1 cellular context compared by ENCODE assay signal in the genomic region with DNA sequence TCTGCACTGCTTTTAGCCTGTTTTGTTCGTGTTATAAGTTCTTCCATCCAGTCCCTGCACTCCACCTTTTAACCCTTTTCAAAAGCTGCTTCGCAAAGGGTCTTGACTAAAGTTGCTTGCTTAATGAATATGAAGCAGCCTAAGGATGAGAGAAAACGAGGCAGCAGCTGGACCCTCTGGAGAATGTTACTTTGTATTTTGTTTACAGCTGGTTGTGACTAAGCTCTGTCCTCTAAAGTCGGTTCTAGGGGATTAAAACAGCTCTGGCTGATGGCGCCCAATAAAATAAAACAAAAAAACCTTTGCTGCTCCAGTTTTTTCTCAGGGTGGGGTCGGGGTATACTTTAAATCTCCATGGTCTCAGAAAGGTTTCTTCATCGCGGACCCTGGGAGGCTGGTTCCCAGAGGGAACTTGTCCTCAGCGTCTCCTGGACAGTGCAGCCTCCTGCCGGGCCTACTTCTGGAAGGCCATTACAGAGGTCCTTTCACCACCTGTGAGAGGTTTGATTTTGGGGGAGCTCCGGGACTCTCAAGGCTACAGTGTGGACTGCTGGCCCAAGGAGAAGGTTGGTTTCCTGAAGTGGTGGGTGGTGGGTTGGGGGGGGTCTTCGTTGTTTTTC.
TF ChIP-seq lines count a peak whose summit lies in the region.

No MANE protein-coding gene starts in this region.

TF ChIP-seq in K562, 482 proteins besides CTCF, POLR2A, EP300 and RAD21 (continues in another document):
- TF ChIP-seq MTA1 (IDR thresholded peaks at IDR 0.05; ENCODE audit: borderline replicate concordance) (peak; percentile 13; the same call in 1 of the 2 replicates), PTRF (tag; IDR thresholded peaks at IDR 0.05) (no peak), BDP1 (IDR thresholded peaks at IDR 0.05; ENCODE audit: insufficient read depth, insufficient read length) (no peak), TOE1 (IDR thresholded peaks at IDR 0.05; ENCODE audit: borderline replicate concordance) (peak; percentile 70; the same call in 1 of the 2 replicates), TOE1 (CRISPR knock-in tag; IDR thresholded peaks at IDR 0.05; ENCODE audit: borderline replicate concordance, low read depth) (no peak), ZNF197 (CRISPR knock-in tag; IDR thresholded peaks at IDR 0.05; ENCODE audit: low read depth) (no peak), KDM5B (IDR thresholded peaks at IDR 0.05; ENCODE audit: insufficient replicate concordance, low read depth, low read length) (no peak), HDAC3 (IDR thresholded peaks at IDR 0.05; ENCODE audit: borderline replicate concordance, partially characterized antibody) (peak; percentile 38), FOXA3 (CRISPR knock-in tag; conservative IDR thresholded peaks at IDR 0.05 in 1 of 2, IDR thresholded peaks at IDR 0.05 in 1 of 2) (0 out of 4 replicates have a peak, but pooled peaks of 1 of the 2 experiments have one; percentile 27), BRD9 (IDR thresholded peaks at IDR 0.05; ENCODE audit: low read depth, partially characterized antibody) (no peak), EHMT2 (IDR thresholded peaks at IDR 0.05) (no peak), TRIM25 (IDR thresholded peaks at IDR 0.05; ENCODE audit: borderline replicate concordance) (no peak), XRCC5 (IDR thresholded peaks at IDR 0.05; ENCODE audit: low read depth, low read length) (no peak), ARID1B (IDR thresholded peaks at IDR 0.05) (0 out of 2 replicates have a peak, but pooled peaks have one; percentile 10), ZNF146 (CRISPR knock-in tag; IDR thresholded peaks at IDR 0.05; ENCODE audit: unreplicated experiment) (no peak)
- TF ChIP-seq, protein P1, sequence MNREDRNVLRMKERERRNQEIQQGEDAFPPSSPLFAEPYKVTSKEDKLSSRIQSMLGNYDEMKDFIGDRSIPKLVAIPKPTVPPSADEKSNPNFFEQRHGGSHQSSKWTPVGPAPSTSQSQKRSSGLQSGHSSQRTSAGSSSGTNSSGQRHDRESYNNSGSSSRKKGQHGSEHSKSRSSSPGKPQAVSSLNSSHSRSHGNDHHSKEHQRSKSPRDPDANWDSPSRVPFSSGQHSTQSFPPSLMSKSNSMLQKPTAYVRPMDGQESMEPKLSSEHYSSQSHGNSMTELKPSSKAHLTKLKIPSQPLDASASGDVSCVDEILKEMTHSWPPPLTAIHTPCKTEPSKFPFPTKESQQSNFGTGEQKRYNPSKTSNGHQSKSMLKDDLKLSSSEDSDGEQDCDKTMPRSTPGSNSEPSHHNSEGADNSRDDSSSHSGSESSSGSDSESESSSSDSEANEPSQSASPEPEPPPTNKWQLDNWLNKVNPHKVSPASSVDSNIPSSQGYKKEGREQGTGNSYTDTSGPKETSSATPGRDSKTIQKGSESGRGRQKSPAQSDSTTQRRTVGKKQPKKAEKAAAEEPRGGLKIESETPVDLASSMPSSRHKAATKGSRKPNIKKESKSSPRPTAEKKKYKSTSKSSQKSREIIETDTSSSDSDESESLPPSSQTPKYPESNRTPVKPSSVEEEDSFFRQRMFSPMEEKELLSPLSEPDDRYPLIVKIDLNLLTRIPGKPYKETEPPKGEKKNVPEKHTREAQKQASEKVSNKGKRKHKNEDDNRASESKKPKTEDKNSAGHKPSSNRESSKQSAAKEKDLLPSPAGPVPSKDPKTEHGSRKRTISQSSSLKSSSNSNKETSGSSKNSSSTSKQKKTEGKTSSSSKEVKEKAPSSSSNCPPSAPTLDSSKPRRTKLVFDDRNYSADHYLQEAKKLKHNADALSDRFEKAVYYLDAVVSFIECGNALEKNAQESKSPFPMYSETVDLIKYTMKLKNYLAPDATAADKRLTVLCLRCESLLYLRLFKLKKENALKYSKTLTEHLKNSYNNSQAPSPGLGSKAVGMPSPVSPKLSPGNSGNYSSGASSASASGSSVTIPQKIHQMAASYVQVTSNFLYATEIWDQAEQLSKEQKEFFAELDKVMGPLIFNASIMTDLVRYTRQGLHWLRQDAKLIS (CRISPR knock-in tag; IDR thresholded peaks at IDR 0.05) = 0 out of 2 replicates have a peak, but pooled peaks have one; percentile 49
- TF ChIP-seq, protein P2, sequence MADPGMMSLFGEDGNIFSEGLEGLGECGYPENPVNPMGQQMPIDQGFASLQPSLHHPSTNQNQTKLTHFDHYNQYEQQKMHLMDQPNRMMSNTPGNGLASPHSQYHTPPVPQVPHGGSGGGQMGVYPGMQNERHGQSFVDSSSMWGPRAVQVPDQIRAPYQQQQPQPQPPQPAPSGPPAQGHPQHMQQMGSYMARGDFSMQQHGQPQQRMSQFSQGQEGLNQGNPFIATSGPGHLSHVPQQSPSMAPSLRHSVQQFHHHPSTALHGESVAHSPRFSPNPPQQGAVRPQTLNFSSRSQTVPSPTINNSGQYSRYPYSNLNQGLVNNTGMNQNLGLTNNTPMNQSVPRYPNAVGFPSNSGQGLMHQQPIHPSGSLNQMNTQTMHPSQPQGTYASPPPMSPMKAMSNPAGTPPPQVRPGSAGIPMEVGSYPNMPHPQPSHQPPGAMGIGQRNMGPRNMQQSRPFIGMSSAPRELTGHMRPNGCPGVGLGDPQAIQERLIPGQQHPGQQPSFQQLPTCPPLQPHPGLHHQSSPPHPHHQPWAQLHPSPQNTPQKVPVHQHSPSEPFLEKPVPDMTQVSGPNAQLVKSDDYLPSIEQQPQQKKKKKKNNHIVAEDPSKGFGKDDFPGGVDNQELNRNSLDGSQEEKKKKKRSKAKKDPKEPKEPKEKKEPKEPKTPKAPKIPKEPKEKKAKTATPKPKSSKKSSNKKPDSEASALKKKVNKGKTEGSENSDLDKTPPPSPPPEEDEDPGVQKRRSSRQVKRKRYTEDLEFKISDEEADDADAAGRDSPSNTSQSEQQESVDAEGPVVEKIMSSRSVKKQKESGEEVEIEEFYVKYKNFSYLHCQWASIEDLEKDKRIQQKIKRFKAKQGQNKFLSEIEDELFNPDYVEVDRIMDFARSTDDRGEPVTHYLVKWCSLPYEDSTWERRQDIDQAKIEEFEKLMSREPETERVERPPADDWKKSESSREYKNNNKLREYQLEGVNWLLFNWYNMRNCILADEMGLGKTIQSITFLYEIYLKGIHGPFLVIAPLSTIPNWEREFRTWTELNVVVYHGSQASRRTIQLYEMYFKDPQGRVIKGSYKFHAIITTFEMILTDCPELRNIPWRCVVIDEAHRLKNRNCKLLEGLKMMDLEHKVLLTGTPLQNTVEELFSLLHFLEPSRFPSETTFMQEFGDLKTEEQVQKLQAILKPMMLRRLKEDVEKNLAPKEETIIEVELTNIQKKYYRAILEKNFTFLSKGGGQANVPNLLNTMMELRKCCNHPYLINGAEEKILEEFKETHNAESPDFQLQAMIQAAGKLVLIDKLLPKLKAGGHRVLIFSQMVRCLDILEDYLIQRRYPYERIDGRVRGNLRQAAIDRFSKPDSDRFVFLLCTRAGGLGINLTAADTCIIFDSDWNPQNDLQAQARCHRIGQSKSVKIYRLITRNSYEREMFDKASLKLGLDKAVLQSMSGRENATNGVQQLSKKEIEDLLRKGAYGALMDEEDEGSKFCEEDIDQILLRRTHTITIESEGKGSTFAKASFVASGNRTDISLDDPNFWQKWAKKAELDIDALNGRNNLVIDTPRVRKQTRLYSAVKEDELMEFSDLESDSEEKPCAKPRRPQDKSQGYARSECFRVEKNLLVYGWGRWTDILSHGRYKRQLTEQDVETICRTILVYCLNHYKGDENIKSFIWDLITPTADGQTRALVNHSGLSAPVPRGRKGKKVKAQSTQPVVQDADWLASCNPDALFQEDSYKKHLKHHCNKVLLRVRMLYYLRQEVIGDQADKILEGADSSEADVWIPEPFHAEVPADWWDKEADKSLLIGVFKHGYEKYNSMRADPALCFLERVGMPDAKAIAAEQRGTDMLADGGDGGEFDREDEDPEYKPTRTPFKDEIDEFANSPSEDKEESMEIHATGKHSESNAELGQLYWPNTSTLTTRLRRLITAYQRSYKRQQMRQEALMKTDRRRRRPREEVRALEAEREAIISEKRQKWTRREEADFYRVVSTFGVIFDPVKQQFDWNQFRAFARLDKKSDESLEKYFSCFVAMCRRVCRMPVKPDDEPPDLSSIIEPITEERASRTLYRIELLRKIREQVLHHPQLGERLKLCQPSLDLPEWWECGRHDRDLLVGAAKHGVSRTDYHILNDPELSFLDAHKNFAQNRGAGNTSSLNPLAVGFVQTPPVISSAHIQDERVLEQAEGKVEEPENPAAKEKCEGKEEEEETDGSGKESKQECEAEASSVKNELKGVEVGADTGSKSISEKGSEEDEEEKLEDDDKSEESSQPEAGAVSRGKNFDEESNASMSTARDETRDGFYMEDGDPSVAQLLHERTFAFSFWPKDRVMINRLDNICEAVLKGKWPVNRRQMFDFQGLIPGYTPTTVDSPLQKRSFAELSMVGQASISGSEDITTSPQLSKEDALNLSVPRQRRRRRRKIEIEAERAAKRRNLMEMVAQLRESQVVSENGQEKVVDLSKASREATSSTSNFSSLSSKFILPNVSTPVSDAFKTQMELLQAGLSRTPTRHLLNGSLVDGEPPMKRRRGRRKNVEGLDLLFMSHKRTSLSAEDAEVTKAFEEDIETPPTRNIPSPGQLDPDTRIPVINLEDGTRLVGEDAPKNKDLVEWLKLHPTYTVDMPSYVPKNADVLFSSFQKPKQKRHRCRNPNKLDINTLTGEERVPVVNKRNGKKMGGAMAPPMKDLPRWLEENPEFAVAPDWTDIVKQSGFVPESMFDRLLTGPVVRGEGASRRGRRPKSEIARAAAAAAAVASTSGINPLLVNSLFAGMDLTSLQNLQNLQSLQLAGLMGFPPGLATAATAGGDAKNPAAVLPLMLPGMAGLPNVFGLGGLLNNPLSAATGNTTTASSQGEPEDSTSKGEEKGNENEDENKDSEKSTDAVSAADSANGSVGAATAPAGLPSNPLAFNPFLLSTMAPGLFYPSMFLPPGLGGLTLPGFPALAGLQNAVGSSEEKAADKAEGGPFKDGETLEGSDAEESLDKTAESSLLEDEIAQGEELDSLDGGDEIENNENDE (IDR thresholded peaks at IDR 0.05; ENCODE audit: low read depth, low read length) = no peak
- TF ChIP-seq, protein P3, sequence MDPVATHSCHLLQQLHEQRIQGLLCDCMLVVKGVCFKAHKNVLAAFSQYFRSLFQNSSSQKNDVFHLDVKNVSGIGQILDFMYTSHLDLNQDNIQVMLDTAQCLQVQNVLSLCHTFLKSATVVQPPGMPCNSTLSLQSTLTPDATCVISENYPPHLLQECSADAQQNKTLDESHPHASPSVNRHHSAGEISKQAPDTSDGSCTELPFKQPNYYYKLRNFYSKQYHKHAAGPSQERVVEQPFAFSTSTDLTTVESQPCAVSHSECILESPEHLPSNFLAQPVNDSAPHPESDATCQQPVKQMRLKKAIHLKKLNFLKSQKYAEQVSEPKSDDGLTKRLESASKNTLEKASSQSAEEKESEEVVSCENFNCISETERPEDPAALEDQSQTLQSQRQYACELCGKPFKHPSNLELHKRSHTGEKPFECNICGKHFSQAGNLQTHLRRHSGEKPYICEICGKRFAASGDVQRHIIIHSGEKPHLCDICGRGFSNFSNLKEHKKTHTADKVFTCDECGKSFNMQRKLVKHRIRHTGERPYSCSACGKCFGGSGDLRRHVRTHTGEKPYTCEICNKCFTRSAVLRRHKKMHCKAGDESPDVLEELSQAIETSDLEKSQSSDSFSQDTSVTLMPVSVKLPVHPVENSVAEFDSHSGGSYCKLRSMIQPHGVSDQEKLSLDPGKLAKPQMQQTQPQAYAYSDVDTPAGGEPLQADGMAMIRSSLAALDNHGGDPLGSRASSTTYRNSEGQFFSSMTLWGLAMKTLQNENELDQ (CRISPR knock-in tag; IDR thresholded peaks at IDR 0.05; ENCODE audit: borderline replicate concordance) = no peak
- TF ChIP-seq, protein P4, sequence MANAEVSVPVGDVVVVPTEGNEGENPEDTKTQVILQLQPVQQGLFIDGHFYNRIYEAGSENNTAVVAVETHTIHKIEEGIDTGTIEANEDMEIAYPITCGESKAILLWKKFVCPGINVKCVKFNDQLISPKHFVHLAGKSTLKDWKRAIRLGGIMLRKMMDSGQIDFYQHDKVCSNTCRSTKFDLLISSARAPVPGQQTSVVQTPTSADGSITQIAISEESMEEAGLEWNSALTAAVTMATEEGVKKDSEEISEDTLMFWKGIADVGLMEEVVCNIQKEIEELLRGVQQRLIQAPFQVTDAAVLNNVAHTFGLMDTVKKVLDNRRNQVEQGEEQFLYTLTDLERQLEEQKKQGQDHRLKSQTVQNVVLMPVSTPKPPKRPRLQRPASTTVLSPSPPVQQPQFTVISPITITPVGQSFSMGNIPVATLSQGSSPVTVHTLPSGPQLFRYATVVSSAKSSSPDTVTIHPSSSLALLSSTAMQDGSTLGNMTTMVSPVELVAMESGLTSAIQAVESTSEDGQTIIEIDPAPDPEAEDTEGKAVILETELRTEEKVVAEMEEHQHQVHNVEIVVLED (CRISPR knock-in tag; IDR thresholded peaks at IDR 0.05) = no peak
